In genomic region chr16:87854053-87854906, GRCh38 we compare ENCODE assay signal across 9 cellular contexts. TPM values are rescaled to one million over a fixed set of nuclear protein-coding genes. Genes with fewer than 3 reads are reported as not detected.
DNase-seq lines count a peak whose midpoint lies in the region; ATAC-seq lines count a peak whose summit lies in the region.
"Had no signal": no experiment of that assay in that cellular context is flagged by ENCODE, and none has a peak within 500 bp of the region (broad histone marks: within the 10 kb centered on the region; RNA-seq: fewer than 3 reads in every experiment).

No MANE protein-coding gene starts in this region.

- no peaks in the 10 kb centered on the region for H3K27me3 ChIP-seq in GM23248 (replicated peaks; ENCODE audit: insufficient read depth)
- no peaks in the 10 kb centered on the region for H3K27me3 ChIP-seq in skeletal muscle satellite cell (ENCODE audit: control insufficient read depth, insufficient read depth, low read length)
- H3K27me3 ChIP-seq: cardiac muscle cell had no signal

- ATAC-seq in HG02970 (IDR thresholded peaks at IDR 0.05; ENCODE audit: low FRiP score, unreplicated experiment) (no peak), HG03175 (IDR thresholded peaks at IDR 0.05; ENCODE audit: unreplicated experiment) (no peak)

- no peak overlapping the region for H2AFZ ChIP-seq in GM23248

- H3K4me2 ChIP-seq in GM23248 (ENCODE audit: unreplicated experiment) (peak overlapping the region; percentile 8), skeletal muscle satellite cell (ENCODE audit: low read length) (peak overlapping the region; percentile 80)

- H3K9ac ChIP-seq in GM23248: peak overlapping the region; percentile 81
- peak overlapping the region; percentile 42 for H3K9ac ChIP-seq in skeletal muscle satellite cell (ENCODE audit: low read depth, low read length)

- in situ Hi-C loops in GM23248 (cut with MboI): no loop called here

- H3K9me2 ChIP-seq in GM23248 (ENCODE audit: insufficient read depth): no peaks in the 10 kb centered on the region

- H3K36me3 ChIP-seq in GM23248 (ENCODE audit: low read depth) (peaks cover 17% of the 10 kb centered on the region), skeletal muscle satellite cell (ENCODE audit: insufficient read depth, low read length) (peaks cover 22% of the 10 kb centered on the region)
- H3K36me3 ChIP-seq: cardiac muscle cell had no signal

- H3K79me2 ChIP-seq in GM23248 (ENCODE audit: insufficient read depth): peaks cover 88% of the 10 kb centered on the region

- 58 to 60% methylated on average over 20 of the region's 21 CpGs for WGBS in GM23248 (ENCODE audit: low coverage in 1 of 2, low lambda C conversion rate in 2 of 2, missing lambda C conversion rate in 2 of 2), 2 experiments

- H3K4me1 ChIP-seq in GM23248 (ENCODE audit: insufficient read depth): peaks cover 17% of the 10 kb centered on the region
- peaks cover 90% of the 10 kb centered on the region for H3K4me1 ChIP-seq in skeletal muscle satellite cell (ENCODE audit: control insufficient read depth, insufficient read depth, low read length)

- no peaks in the 10 kb centered on the region for H4K20me1 ChIP-seq in GM23248 (ENCODE audit: insufficient read depth)

- DNase-seq in GM23248 (no peak), RPMI7951 (ENCODE audit: low read depth) (peak; percentile 73), occipital lobe (lab: John Stamatoyannopoulos, UW) (no peak), DMS153 treated with DMSO at 0.1 percent for 48 hours (lab: John Stamatoyannopoulos, UW; ENCODE audit: unreplicated experiment) (no peak)
- peak; percentile 41 for DNase-seq in effector CD4-positive, alpha-beta T cell

- peak overlapping the region; percentile 91 for H3K27ac ChIP-seq in GM23248

- H3K4me3 ChIP-seq in GM23248 (no peak overlapping the region), skeletal muscle satellite cell (ENCODE audit: low read length) (no peak overlapping the region)
- H3K4me3 ChIP-seq: cardiac muscle cell had no signal

- H3K9me3 ChIP-seq in GM23248 (ENCODE audit: low read depth) (no peaks in the 10 kb centered on the region), skeletal muscle satellite cell (replicated peaks; ENCODE audit: low read length) (no peaks in the 10 kb centered on the region)

- peaks cover 5% of the 10 kb centered on the region; the same call in 1 of the 2 replicates for H3F3A ChIP-seq in GM23248 (ENCODE audit: insufficient read depth)

RNA-seq across cellular contexts. Expression of gene SLC7A5, which starts 15.0 kb away (rescaled TPM):
- 79.0 and 99.5 TPM in 2 replicates for total RNA-seq in GM23248 (2014; rRNA removed; shearing (Covaris generic))
- polyA plus RNA-seq in GM23248 (2016; fragmentation: Nextera tagmentation; extraction: Ambion mirVana): 69.0 and 69.9 TPM in 2 replicates
- total RNA-seq in RPMI7951 (2014; rRNA removed; shearing (Covaris generic)): 27.3 and 31.8 TPM in 2 replicates
- total RNA-seq in skeletal muscle satellite cell (2012; rRNA removed): 33.2 and 37.4 TPM in 2 replicates
- total RNA-seq in occipital lobe: 16.5 TPM

Comparison
In these comparisons a context has a peak if more than half of its experiments do, and no peak if none do; other contexts are left out.
1. DNase-seq: peak in RPMI7951 (single experiment) and effector CD4-positive, alpha-beta T cell (single experiment); none in GM23248 (single experiment), occipital lobe (single experiment) and DMS153 treated with DMSO at 0.1 percent for 48 hours (single experiment).